In the genomic region with DNA sequence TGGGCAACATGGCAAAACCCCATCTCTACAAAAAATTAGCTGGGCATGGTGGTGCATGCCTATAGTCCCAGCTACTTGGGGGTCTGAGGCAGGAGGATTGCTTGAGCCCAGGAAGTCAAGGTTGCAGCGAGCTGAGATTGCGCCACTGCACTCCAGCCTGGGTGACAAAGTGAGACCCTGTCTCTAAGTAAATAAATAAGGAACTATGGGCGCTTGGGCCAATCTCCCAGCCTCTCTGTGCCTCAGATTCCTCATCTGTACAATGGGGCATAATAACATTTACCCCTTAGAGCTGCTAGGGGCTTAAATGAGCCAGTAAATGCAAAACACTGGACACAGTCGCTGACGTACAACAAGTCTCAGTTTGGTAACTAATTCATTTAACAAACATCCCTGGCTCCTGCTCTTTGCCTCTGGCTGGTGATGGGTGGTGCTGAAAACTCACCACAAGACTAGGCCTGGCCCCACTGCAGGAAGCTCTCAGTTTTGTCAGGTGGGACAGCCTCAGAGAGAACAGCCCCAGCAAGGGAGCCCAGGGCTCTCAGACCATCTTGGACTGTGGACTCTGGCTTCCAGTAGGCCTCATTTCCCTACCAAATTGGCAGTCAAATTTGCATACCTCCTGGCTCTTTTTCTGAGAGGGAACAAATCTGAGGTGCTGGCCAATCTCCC, we compare ENCODE assay signal across 13 cellular contexts. TPM values are rescaled to one million over a fixed set of nuclear protein-coding genes. Genes with fewer than 3 reads are reported as not detected.
A peak's percentile ranks its signal among the peaks of the same experiment; 100 is the strongest.
DNase-seq lines count a peak whose midpoint lies in the region; ATAC-seq and TF ChIP-seq lines count a peak whose summit lies in the region.
"Had no signal": no experiment of that assay in that cellular context is flagged by ENCODE, and none has a peak within 500 bp of the region (broad histone marks: within the 10 kb centered on the region; RNA-seq: fewer than 3 reads in every experiment).

No MANE protein-coding gene starts in this region.

- intact Hi-C loops in dendritic cell treated with granulocyte-macrophage colony-stimulating factor and Interleukin-4, amounts not matched to agents 40 ng/mL and 50 ng/mL, for 4 days (cut with micrococcal nuclease), result no loop called here

- H3K9me3 ChIP-seq in BLaER1 treated with 17β-estradiol and CSF1 and Interleukin-3, amounts not matched to agents 10 nM and 100 nM (replicated peaks in 1 of 11), result no peaks in the 10 kb centered on the region
- H3K9me3 ChIP-seq in BE2C, result no peaks in the 10 kb centered on the region
- H3K9me3 ChIP-seq: adrenal gland, prostate gland had no signal

- no peaks in the 10 kb centered on the region for H3K36me3 Mint-ChIP-seq in dendritic cell treated with granulocyte-macrophage colony-stimulating factor and Interleukin-4, amounts not matched to agents 40 ng/mL and 50 ng/mL, for 4 days (ENCODE audit: low read depth)

- H3K4me2 ChIP-seq in BLaER1 treated with 17β-estradiol and CSF1 and Interleukin-3, amounts not matched to agents 10 nM and 100 nM, result peak overlapping the region; percentile 0 to 93 (median 34); a peak in 14 of 22 replicates

- 0 out of 22 replicates have a peak, but pooled peaks cover 0 to 6% (median 0%) of the 10 kb centered on the region in 11 experiments for H4K20me1 ChIP-seq in BLaER1 treated with 17β-estradiol and CSF1 and Interleukin-3, amounts not matched to agents 10 nM and 100 nM

- no peak overlapping the region for H3K4me3 Mint-ChIP-seq in dendritic cell treated with granulocyte-macrophage colony-stimulating factor and Interleukin-4, amounts not matched to agents 40 ng/mL and 50 ng/mL, for 4 days

- no peak for TF ChIP-seq CTCF in BE2C (IDR thresholded peaks at IDR 0.05; ENCODE audit: low read depth, low read length)

- peak overlapping the region in 3 of 11 experiments; percentile 6 to 31 (median 24); a peak in 1 of 22 replicates for H3K9ac ChIP-seq in BLaER1 treated with 17β-estradiol and CSF1 and Interleukin-3, amounts not matched to agents 10 nM and 100 nM

- ATAC-seq in GM19025 (IDR thresholded peaks at IDR 0.05; ENCODE audit: low read depth, unreplicated experiment), result peak; percentile 51
- ATAC-seq in HG03460 (IDR thresholded peaks at IDR 0.05; ENCODE audit: unreplicated experiment), result peak; percentile 49
- ATAC-seq in GM21526 (IDR thresholded peaks at IDR 0.05; ENCODE audit: low FRiP score, unreplicated experiment), result no peak

- H3K4me3 ChIP-seq in BLaER1 treated with 17β-estradiol and CSF1 and Interleukin-3, amounts not matched to agents 10 nM and 100 nM, result no peak overlapping the region
- H3K4me3 ChIP-seq in BE2C (ENCODE audit: low read depth, low read length), result no peak overlapping the region
- H3K4me3 ChIP-seq: adrenal gland, prostate gland had no signal

- peak overlapping the region; percentile 77 for H3K27ac Mint-ChIP-seq in dendritic cell treated with granulocyte-macrophage colony-stimulating factor and Interleukin-4, amounts not matched to agents 40 ng/mL and 50 ng/mL, for 4 days

- no peaks in the 10 kb centered on the region for H3K27me3 ChIP-seq in BLaER1 treated with 17β-estradiol and CSF1 and Interleukin-3, amounts not matched to agents 10 nM and 100 nM
- H3K27me3 ChIP-seq in BE2C, result no peaks in the 10 kb centered on the region
- H3K27me3 ChIP-seq: adrenal gland had no signal

- peak overlapping the region in 3 of 11 experiments; percentile 3 to 56 (median 48); a peak in 4 of 22 replicates for H3K27ac ChIP-seq in BLaER1 treated with 17β-estradiol and CSF1 and Interleukin-3, amounts not matched to agents 10 nM and 100 nM
- H3K27ac ChIP-seq: adrenal gland, prostate gland had no signal

- H3K36me3 ChIP-seq in BLaER1 treated with 17β-estradiol and CSF1 and Interleukin-3, amounts not matched to agents 10 nM and 100 nM, result no peaks in the 10 kb centered on the region
- H3K36me3 ChIP-seq in BE2C, result no peaks in the 10 kb centered on the region
- H3K36me3 ChIP-seq: adrenal gland, prostate gland had no signal

- no peaks in the 10 kb centered on the region for H3K9me3 Mint-ChIP-seq in dendritic cell treated with granulocyte-macrophage colony-stimulating factor and Interleukin-4, amounts not matched to agents 40 ng/mL and 50 ng/mL, for 4 days

- DNase-seq in BE2C (no peak), C1 segment of cervical spinal cord (lab: John Stamatoyannopoulos, UW) (no peak)
- DNase-seq in stimulated activated CD4-positive, alpha-beta T cell treated with anti-CD3 and anti-CD28 coated beads, Interleukin-4, amount 100 ng/mL, for 4 hours, result no peak
- DNase-seq: activated CD8-positive, alpha-beta memory T cell treated with anti-CD3 and anti-CD28 coated beads, Interleukin-2, amount 50 U/mL, for 4 hours; dermis blood vessel endothelial cell; NCI-H2227 treated with DMSO at 0.1 percent for 48 hours had no signal

- peaks cover 7 to 90% (median 26%) of the 10 kb centered on the region in 10 experiments; a peak in 19 of 20 replicates for H3K4me1 ChIP-seq in BLaER1 treated with 17β-estradiol and CSF1 and Interleukin-3, amounts not matched to agents 10 nM and 100 nM
- H3K4me1 ChIP-seq in BE2C, result no peaks in the 10 kb centered on the region
- H3K4me1 ChIP-seq: prostate gland had no signal

- H3K27me3 Mint-ChIP-seq in dendritic cell treated with granulocyte-macrophage colony-stimulating factor and Interleukin-4, amounts not matched to agents 40 ng/mL and 50 ng/mL, for 4 days, result no peaks in the 10 kb centered on the region

- H3K4me1 Mint-ChIP-seq in dendritic cell treated with granulocyte-macrophage colony-stimulating factor and Interleukin-4, amounts not matched to agents 40 ng/mL and 50 ng/mL, for 4 days (ENCODE audit: low read depth), result peaks cover 76% of the 10 kb centered on the region

RNA-seq across cellular contexts. Expression of a gene that starts 6.3 kb away (rescaled TPM):
- polyA plus RNA-seq in BE2C (2012; ENCODE audit: insufficient read depth, insufficient read length, low read depth), result 24.9 TPM

RNA-seq across cellular contexts. Expression of a gene that starts 8.5 kb away (rescaled TPM):
- not detected for polyA plus RNA-seq in BE2C (2012; ENCODE audit: insufficient read depth, insufficient read length, low read depth)
- polyA plus RNA-seq: adrenal gland had no signal

RNA-seq across cellular contexts. Expression of a gene that starts 47.4 kb away (rescaled TPM):
- polyA plus RNA-seq in BE2C (2012; ENCODE audit: insufficient read depth, insufficient read length, low read depth), result 12.8 TPM
